Comparison of ENCODE assay signal across 24 cellular contexts in genomic region chr9:132948482-132949050, GRCh38. TPM values are rescaled to one million over a fixed set of nuclear protein-coding genes. Genes with fewer than 3 reads are reported as not detected.
DNase-seq lines count a peak whose midpoint lies in the region; ATAC-seq and TF ChIP-seq lines count a peak whose summit lies in the region.
"Had no signal": no experiment of that assay in that cellular context is flagged by ENCODE, and none has a peak within 500 bp of the region (broad histone marks: within the 10 kb centered on the region; RNA-seq: fewer than 3 reads in every experiment).

No MANE protein-coding gene starts in this region.

- H3K4me3 ChIP-seq in H7 (ENCODE audit: insufficient read depth, low read depth, low read length) (no peak overlapping the region), neuronal stem cell (ENCODE audit: low read length in 2 of 2) (no peak overlapping the region), spleen (no peak overlapping the region)
- H3K4me3 ChIP-seq in CD8-positive, alpha-beta T cell (ENCODE audit: low read depth, low read length) = no peak overlapping the region
- H3K4me3 ChIP-seq: BLaER1, MG63 had no signal

- H3K27ac ChIP-seq in neuronal stem cell (replicated peaks; ENCODE audit: low read length) (no peak overlapping the region), spleen (no peak overlapping the region)
- no peak overlapping the region for H3K27ac ChIP-seq in CD8-positive, alpha-beta T cell (ENCODE audit: low read depth, low read length)
- H3K27ac ChIP-seq: BLaER1, RWPE1 had no signal

- DNase-seq in H7 = peak; percentile 28
- no peak for DNase-seq in T-helper 17 cell
- DNase-seq in cerebellum (ENCODE audit: low spot score) = peak; percentile 86
- no peak for DNase-seq in neuronal stem cell (ENCODE audit: low spot score)
- DNase-seq in activated CD4-positive, CD25-positive, alpha-beta regulatory T cell (lab: John Stamatoyannopoulos, UW) = no peak
- no peak for DNase-seq in spleen
- no peak for DNase-seq in CD8-positive, alpha-beta T cell
- DNase-seq in SW480 (ENCODE audit: low spot score) = no peak
- DNase-seq: Calu3; CD8-positive, alpha-beta memory T cell; GDM1; HCEC 1CT; MG63; NCI-H1417 treated with DMSO at 0.1 percent for 48 hours; NCI-H1930; NCI-H69; SIG-M5; T-cell had no signal

- H3K14ac ChIP-seq in neuronal stem cell (ENCODE audit: low read length) = peak overlapping the region; percentile 12

- H3K9ac ChIP-seq in neuronal stem cell (ENCODE audit: low read depth, low read length, poor library complexity) = peak overlapping the region; percentile 17
- H3K9ac ChIP-seq: BLaER1 had no signal

- H3K27me3 ChIP-seq in H7 (ENCODE audit: control insufficient read depth, insufficient read depth, low read length) (no peaks in the 10 kb centered on the region), neuronal stem cell (ENCODE audit: control insufficient read depth in 3 of 3, insufficient read depth in 3 of 3, low read depth in 1 of 3, low read length in 3 of 3) (no peaks in the 10 kb centered on the region), spleen (replicated peaks in 1 of 7) (no peaks in the 10 kb centered on the region)
- H3K27me3 ChIP-seq in CD8-positive, alpha-beta T cell (ENCODE audit: insufficient read depth, low read length) = no peaks in the 10 kb centered on the region
- H3K27me3 ChIP-seq: BLaER1, MG63 had no signal

- H4K91ac ChIP-seq in neuronal stem cell (ENCODE audit: low read depth, low read length, poor library complexity) = peak overlapping the region; percentile 86

- ATAC-seq in T-helper 17 cell = no peak
- no peak for ATAC-seq in CD8-positive, alpha-beta T cell
- ATAC-seq: SK-N-SH treated with all-trans-retinoic acid at 6 μM for 48 hours, T-cell had no signal

- no peak for TF ChIP-seq CTCF in spleen (IDR thresholded peaks at IDR 0.05 in 8 of 11, conservative IDR thresholded peaks at IDR 0.05 in 3 of 11)
- no peak for TF ChIP-seq CTCF in CD8-positive, alpha-beta T cell (IDR thresholded peaks at IDR 0.05)

- no peaks in the 10 kb centered on the region for H3K36me3 ChIP-seq in H7 (replicated peaks; ENCODE audit: control insufficient read depth, insufficient read depth, low read length)
- no peaks in the 10 kb centered on the region for H3K36me3 ChIP-seq in neuronal stem cell (replicated peaks in 1 of 2; ENCODE audit: control insufficient read depth in 2 of 2, insufficient read depth in 2 of 2, low read length in 2 of 2)
- H3K36me3 ChIP-seq in spleen = no peaks in the 10 kb centered on the region
- H3K36me3 ChIP-seq in CD8-positive, alpha-beta T cell (ENCODE audit: insufficient read depth, low read length) = no peaks in the 10 kb centered on the region
- H3K36me3 ChIP-seq: BLaER1, MG63 had no signal

- POLR2A ChIA-PET in CD8-positive, alpha-beta T cell (lab: Charles Lee) = no interaction called here

- peak overlapping the region; percentile 93 for H2AK5ac ChIP-seq in neuronal stem cell (ENCODE audit: low read depth, low read length)

- H3K27ac Mint-ChIP-seq in T-helper 17 cell = peak overlapping the region; percentile 49
- no peak overlapping the region for H3K27ac Mint-ChIP-seq in CD8-positive, alpha-beta T cell

- H3K4me1 ChIP-seq in neuronal stem cell (ENCODE audit: control insufficient read depth in 2 of 2, insufficient read depth in 1 of 2, low read depth in 1 of 2, low read length in 2 of 2) (peaks cover 9 to 11% of the 10 kb centered on the region in 2 donors), spleen (peaks cover 3 to 17% (median 13%) of the 10 kb centered on the region in 6 donors)
- H3K4me1 ChIP-seq in CD8-positive, alpha-beta T cell (ENCODE audit: insufficient read depth, low read length) = peaks cover 12% of the 10 kb centered on the region

- TF ChIP-seq POLR2A in spleen (IDR thresholded peaks at IDR 0.05) = no peak

- no peak overlapping the region for H3K4me2 ChIP-seq in neuronal stem cell (ENCODE audit: insufficient read depth, low read length, poor library complexity, severe bottlenecking)
- H3K4me2 ChIP-seq: BLaER1 had no signal

- no peaks in the 10 kb centered on the region for H3K27me3 Mint-ChIP-seq in T-helper 17 cell
- peaks cover 3% of the 10 kb centered on the region for H3K27me3 Mint-ChIP-seq in CD8-positive, alpha-beta T cell (ENCODE audit: low read depth)
- H3K27me3 Mint-ChIP-seq: T-cell had no signal

- H2BK15ac ChIP-seq in neuronal stem cell (ENCODE audit: low read length) = peak overlapping the region; percentile 88

- H3K4ac ChIP-seq in neuronal stem cell (ENCODE audit: low read length) = peak overlapping the region; percentile 80

- peak overlapping the region; percentile 70 for H3K18ac ChIP-seq in neuronal stem cell (ENCODE audit: low read length)

- H3K79me1 ChIP-seq in neuronal stem cell (ENCODE audit: low read depth, low read length) = peaks cover 5% of the 10 kb centered on the region

- peaks cover 5% of the 10 kb centered on the region for H3K36me3 Mint-ChIP-seq in T-helper 17 cell (ENCODE audit: low read depth)
- H3K36me3 Mint-ChIP-seq in CD8-positive, alpha-beta T cell = peaks cover 7% of the 10 kb centered on the region
- H3K36me3 Mint-ChIP-seq: T-cell had no signal

- H3K9me3 ChIP-seq in T-helper 17 cell (ENCODE audit: control insufficient read depth, low read length, poor library complexity, severe bottlenecking) (no peaks in the 10 kb centered on the region), neuronal stem cell (replicated peaks in 1 of 2; ENCODE audit: control insufficient read depth in 2 of 2, insufficient read depth in 1 of 2, low read depth in 1 of 2, low read length in 2 of 2) (no peaks in the 10 kb centered on the region), spleen (no peaks in the 10 kb centered on the region)
- no peaks in the 10 kb centered on the region for H3K9me3 ChIP-seq in CD8-positive, alpha-beta T cell (ENCODE audit: low read length)
- H3K9me3 ChIP-seq: BLaER1, MG63 had no signal

- H2AFZ ChIP-seq in neuronal stem cell (ENCODE audit: low read length) = peak overlapping the region; percentile 3

- no peaks in the 10 kb centered on the region for H3K9me3 Mint-ChIP-seq in CD8-positive, alpha-beta T cell

- peak overlapping the region; percentile 45 for H2BK5ac ChIP-seq in neuronal stem cell (ENCODE audit: low read length)

- H2BK120ac ChIP-seq in neuronal stem cell (ENCODE audit: low read depth, low read length) = peak overlapping the region; percentile 63

- H2BK12ac ChIP-seq in neuronal stem cell (ENCODE audit: low read length) = peak overlapping the region; percentile 81

- CTCF ChIA-PET in CD8-positive, alpha-beta T cell (lab: Charles Lee) = interaction anchor here (0.6 to 1.0 kb wide), 2 partner anchors 16 to 23 kb away, joined by 3 read pairs; no protein-coding TSS in a partner anchor

- H3K4me1 Mint-ChIP-seq in T-helper 17 cell = peaks cover 18% of the 10 kb centered on the region
- peaks cover 15% of the 10 kb centered on the region for H3K4me1 Mint-ChIP-seq in CD8-positive, alpha-beta T cell (ENCODE audit: low read depth)

- intact Hi-C loops in spleen (cut with DNase I; ENCODE audit: low total_unique reads) = no loop called here
- intact Hi-C loops in CD8-positive, alpha-beta T cell (cut with DNase I, micrococcal nuclease) = loop anchor here (10.0 kb wide), 3 partner anchors 386 to 704 kb away; partner anchors contain the start of genes CACFD1 (in 1 of the 2) and SURF6 (in 1 of the 2)

- WGBS in neuronal stem cell (ENCODE audit: extremely low coverage in 2 of 2, insufficient read length in 2 of 2, insufficient replicate concordance in 1 of 2), 2 donors = no CpG with 5 or more reads among the region's 18 CpGs
- 83 to 91% (median 85%) methylated on average over 18 of the region's 18 CpGs for WGBS in spleen, 5 donors

- H3K4me3 Mint-ChIP-seq in T-helper 17 cell = no peak overlapping the region
- no peak overlapping the region for H3K4me3 Mint-ChIP-seq in CD8-positive, alpha-beta T cell
- H3K4me3 Mint-ChIP-seq: T-cell had no signal

- H4K8ac ChIP-seq in neuronal stem cell (ENCODE audit: low read depth, low read length) = peak overlapping the region; percentile 30

- H3K23ac ChIP-seq in neuronal stem cell (ENCODE audit: low read depth, low read length, poor library complexity) = peak overlapping the region; percentile 81

RNA-seq across cellular contexts. Expression of gene TSC1, which starts 4.2 kb away (rescaled TPM):
- total RNA-seq in H7 (2014; rRNA removed; shearing (Covaris generic)) = 36.8 and 39.0 TPM in 2 replicates
- 10 to 100 TPM; 51.2 to 58.3 TPM for total RNA-seq in T-helper 17 cell
- 82.4 TPM for total RNA-seq in cerebellum
- polyA plus RNA-seq in neuronal stem cell (2013, experiment 1 of 2) = 19.4 TPM
- polyA plus RNA-seq in neuronal stem cell (2013, experiment 2 of 2) = 18.7 TPM
- 10 to 100 TPM; 46.9 to 80.6 (median 56.9) TPM for total RNA-seq in spleen
- polyA plus RNA-seq in spleen = 10 to 100 TPM in 2 of 3 donors, 1 to 10 TPM in 1; 6.9 to 12.7 (median 12.1) TPM
- total RNA-seq in CD8-positive, alpha-beta T cell = 10 to 100 TPM; 45.6 to 51.1 TPM

RNA-seq across cellular contexts. Expression of gene GFI1B, which starts 29.9 kb away (rescaled TPM):
- 0.52 TPM in 1 of 2 replicates, not detected in the other for total RNA-seq in H7 (2014; rRNA removed; shearing (Covaris generic))
- total RNA-seq in T-helper 17 cell = 10 to 100 TPM in 1 of 2 donors, 1 to 10 TPM in 1; 1.1 to 29.3 TPM
- 0.09 TPM for total RNA-seq in cerebellum
- 0.07 TPM for polyA plus RNA-seq in neuronal stem cell (2013, experiment 1 of 2)
- 0.04 TPM for polyA plus RNA-seq in neuronal stem cell (2013, experiment 2 of 2)
- total RNA-seq in spleen = 1 to 10 TPM; 1.5 to 4.0 (median 3.0) TPM
- under 1 TPM; 0.14 to 0.20 (median 0.19) TPM for polyA plus RNA-seq in spleen
- total RNA-seq in CD8-positive, alpha-beta T cell = not detected
- total RNA-seq: Calu3; CD8-positive, alpha-beta memory T cell; Daoy; HT1080; NCI-H460 had no signal
- polyA plus RNA-seq: CD8-positive, alpha-beta memory T cell had no signal

Comparison
In these comparisons a context has a peak if more than half of its experiments do, and no peak if none do; other contexts are left out.
1. DNase-seq: peak in H7 (single experiment) and cerebellum (single experiment); none in T-helper 17 cell (0 of 3), neuronal stem cell (single experiment), activated CD4-positive, CD25-positive, alpha-beta regulatory T cell (0 of 4), spleen (single experiment), CD8-positive, alpha-beta T cell (0 of 7) and SW480 (single experiment).